Comparison of ENCODE assay signal across 8 cellular contexts in the genomic region with DNA sequence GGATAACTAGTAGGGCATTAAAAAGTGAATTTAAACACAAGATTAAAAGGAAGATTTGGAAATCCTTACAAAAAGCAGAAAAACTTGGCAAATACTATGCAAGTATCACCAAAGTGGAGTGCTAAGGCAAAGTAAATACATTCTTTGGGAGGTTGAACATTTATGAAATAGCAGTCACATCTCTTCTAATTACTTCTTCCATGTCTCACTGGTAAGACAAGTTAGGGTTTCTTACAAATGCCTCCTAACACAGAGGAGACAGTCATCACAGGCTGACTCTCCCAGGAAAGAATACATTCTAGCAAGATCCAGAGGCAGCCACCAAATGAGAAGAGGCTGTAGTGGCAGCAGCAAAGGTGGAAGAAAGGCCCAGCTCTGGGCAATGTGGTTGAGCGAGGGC.
"Had no signal": no experiment of that assay in that cellular context is flagged by ENCODE, and none has a peak within 500 bp of the region (broad histone marks: within the 10 kb centered on the region; RNA-seq: fewer than 3 reads in every experiment).

No MANE protein-coding gene starts in this region.

- H3K4me1 ChIP-seq: HAP-1 had no signal

- H3K27ac ChIP-seq: GM23248 had no signal

- H2AFZ ChIP-seq: GM23248 had no signal

- DNase-seq: GM23248, GOT3, H7, IMR-90, KG1 had no signal

- H3K36me3 ChIP-seq: HAP-1 had no signal

- FAIRE-seq: HTR-8/SVneo, K562 had no signal

- H3K9me3 ChIP-seq: HAP-1 had no signal

- H3K4me3 ChIP-seq: GM23248, HAP-1, K562 had no signal
